In genomic region chr10:124494050-124494807, GRCh38 we compare ENCODE assay signal across 1 cellular context.
TF ChIP-seq lines count a peak whose summit lies in the region.

No MANE protein-coding gene starts in this region.

TF ChIP-seq in SK-N-SH, 30 proteins besides CTCF, POLR2A, EP300 and RAD21 (continued from another document):
- TF ChIP-seq USF2 (IDR thresholded peaks at IDR 0.05; ENCODE audit: borderline replicate concordance, low read depth, low read length), result no peak
- no peak for TF ChIP-seq GATA2 (CRISPR knock-in tag; IDR thresholded peaks at IDR 0.05)
- TF ChIP-seq YY1 (IDR thresholded peaks at IDR 0.05; ENCODE audit: low read depth), result no peak
- no peak for TF ChIP-seq REST (IDR thresholded peaks at IDR 0.05; ENCODE audit: low read depth, low read length)
- TF ChIP-seq MAX (IDR thresholded peaks at IDR 0.05; ENCODE audit: low read depth), result no peak
- no peak for TF ChIP-seq TAF1 (IDR thresholded peaks at IDR 0.05; ENCODE audit: borderline replicate concordance, low read depth, low read length)
